ENCODE assay signal across 20 cellular contexts in the genomic region with DNA sequence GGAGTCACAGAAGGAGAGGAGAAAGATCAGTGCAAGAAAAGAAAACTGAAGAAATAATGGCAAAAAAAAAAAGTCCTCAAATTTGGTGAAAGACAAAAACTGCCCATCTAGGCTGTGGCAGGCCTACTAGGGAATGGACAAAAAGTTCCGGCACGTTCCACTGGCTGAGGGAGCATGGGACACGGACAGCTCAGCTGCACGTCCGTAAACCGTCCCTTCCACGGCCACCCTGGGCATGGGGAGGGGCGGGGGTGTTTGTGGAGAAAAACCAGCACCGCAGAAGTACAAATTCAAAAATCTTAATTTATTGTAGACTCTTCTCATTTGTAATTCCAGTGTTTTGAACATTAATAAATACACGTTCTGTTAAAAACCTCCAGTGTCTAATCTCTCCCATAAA.
"Had no signal": no experiment of that assay in that cellular context is flagged by ENCODE, and none has a peak within 500 bp of the region (broad histone marks: within the 10 kb centered on the region; RNA-seq: fewer than 3 reads in every experiment).

No MANE protein-coding gene starts in this region.

- H3K9me3 Mint-ChIP-seq: immature natural killer cell, type B pancreatic cell had no signal

- ATAC-seq: gastroesophageal sphincter; left colon; left ventricle myocardium superior; naive thymus-derived CD4-positive, alpha-beta T cell had no signal

- DNase-seq: effector memory CD4-positive, alpha-beta T cell; esophagus squamous epithelium; foreskin fibroblast; glutamatergic neuron; immature natural killer cell; left colon; left ventricle myocardium superior; mammary epithelial cell; naive thymus-derived CD4-positive, alpha-beta T cell; sigmoid colon; stimulated activated CD4-positive, alpha-beta T cell treated with anti-CD3 and anti-CD28 coated beads, Interleukin-12 subunit alpha, Interleukin-12 subunit beta, amount 100 ng/mL, for 4 hours; stimulated activated naive CD4-positive, alpha-beta T cell; stomach had no signal

- H3K27ac ChIP-seq: epithelial cell of prostate, esophagus squamous epithelium, gastroesophageal sphincter, neutrophil, sigmoid colon, skin epidermis, stomach had no signal

- H3K4me3 ChIP-seq: esophagus squamous epithelium, gastroesophageal sphincter, sigmoid colon, skin epidermis, stomach had no signal

- FAIRE-seq: endometrium, urothelium cell line had no signal

- H3K4me1 ChIP-seq: gastroesophageal sphincter, sigmoid colon, stomach had no signal

- H3K4me3 Mint-ChIP-seq: immature natural killer cell; naive thymus-derived CD4-positive, alpha-beta T cell; type B pancreatic cell had no signal

- H3K27ac Mint-ChIP-seq: type B pancreatic cell had no signal

- H3K27me3 ChIP-seq: neutrophil had no signal

- H3K27me3 Mint-ChIP-seq: naive thymus-derived CD4-positive, alpha-beta T cell; type B pancreatic cell had no signal

- H3K9me3 ChIP-seq: esophagus squamous epithelium, gastroesophageal sphincter, neutrophil, sigmoid colon, stomach had no signal
